Comparison of ENCODE assay signal across 26 cellular contexts in the genomic region with DNA sequence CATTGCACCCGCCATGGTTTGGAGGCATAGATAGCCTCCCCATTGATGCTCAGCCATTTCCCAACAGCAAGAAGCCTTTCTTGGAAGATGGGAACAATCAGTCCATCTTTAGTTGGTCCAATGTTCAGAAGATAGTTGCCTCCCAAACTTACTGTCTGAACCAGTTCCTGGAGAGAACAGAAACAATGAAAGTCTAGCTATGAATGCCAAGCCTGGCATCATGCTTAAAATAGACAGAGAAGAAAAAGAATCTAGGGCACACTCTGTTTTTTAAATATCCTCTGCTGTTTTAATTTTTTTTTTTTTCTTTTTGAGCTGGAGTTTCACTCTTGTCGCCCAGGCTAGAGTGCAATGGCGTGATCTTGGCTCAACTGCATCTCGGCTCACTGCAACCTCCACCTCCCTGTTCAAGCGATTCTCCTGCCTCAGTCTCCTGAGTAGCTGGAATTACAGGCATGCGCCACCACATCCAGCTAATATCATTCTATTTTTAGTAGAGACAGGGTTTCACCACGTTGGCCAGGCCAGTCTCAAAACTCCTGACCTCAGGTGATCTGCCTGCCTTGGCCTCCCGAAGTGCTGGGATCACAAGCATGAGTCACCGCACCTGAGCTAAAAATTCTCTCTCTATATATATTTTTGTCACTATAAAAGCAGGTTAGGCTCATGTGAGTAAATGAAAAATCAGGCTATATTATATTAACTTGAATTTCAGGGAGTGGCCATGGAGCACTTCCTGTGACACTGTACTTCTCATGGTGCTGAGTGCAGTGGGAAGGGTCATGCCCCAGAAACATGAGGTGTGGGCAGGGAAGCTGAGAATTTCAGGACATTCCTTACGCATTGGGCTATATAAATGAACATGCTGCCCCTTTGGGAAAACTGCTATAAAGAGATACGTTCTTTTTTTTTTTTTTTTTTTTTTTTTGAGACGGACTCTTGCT.
"Had no signal": no experiment of that assay in that cellular context is flagged by ENCODE, and none has a peak within 500 bp of the region (broad histone marks: within the 10 kb centered on the region; RNA-seq: fewer than 3 reads in every experiment).

No MANE protein-coding gene starts in this region.

- H3K9me3 ChIP-seq: lower lobe of right lung, tibial artery, upper lobe of right lung had no signal

- DNase-seq: activated CD4-positive, alpha-beta memory T cell treated with anti-CD3 and anti-CD28 coated beads for 36 hours; activated CD4-positive, alpha-beta T cell treated with anti-CD3 and anti-CD28 coated beads for 48 hours; activated CD8-positive, alpha-beta memory T cell treated with anti-CD3 and anti-CD28 coated beads, Interleukin-2, amount 50 U/mL, for 4 hours; activated effector memory CD4-positive, alpha-beta T cell treated with anti-CD3 and anti-CD28 coated beads, Interleukin-2, amount 50 U/mL, for 16 hours; activated naive CD4-positive, alpha-beta T cell treated with anti-CD3 and anti-CD28 coated beads for 36 hours; activated naive CD8-positive, alpha-beta T cell treated with anti-CD3 and anti-CD28 coated beads for 36 hours; activated T-cell treated with anti-CD3 and anti-CD28 coated beads, Interleukin-2, amount 50 U/mL, for 1 hour; brain microvascular endothelial cell; cortex of kidney; foreskin fibroblast; islet precursor cell; left colon; lower lobe of right lung; mesenchymal stem cell; naive thymus-derived CD8-positive, alpha-beta T cell; small intestine; stimulated activated CD4-positive, alpha-beta T cell treated with anti-CD3 and anti-CD28 coated beads, Interleukin-4, amount 100 ng/mL, for 24 hours; stimulated activated naive CD8-positive, alpha-beta T cell treated with anti-CD3 and anti-CD28 coated beads, Interleukin-15, amount 100 ng/mL, for 72 hours; substantia nigra; SW 1271; T-helper 9 cell; tibial artery; upper lobe of right lung had no signal

- H3K27me3 ChIP-seq: brain microvascular endothelial cell, tibial artery, upper lobe of right lung had no signal

- H3K27ac ChIP-seq: brain microvascular endothelial cell, lower lobe of right lung, tibial artery, upper lobe of right lung, VCaP had no signal

- H3K4me3 ChIP-seq: lower lobe of right lung, tibial artery, upper lobe of right lung had no signal

- H3K4me1 ChIP-seq: lower lobe of right lung, tibial artery, upper lobe of right lung had no signal

- ATAC-seq: left colon; lower lobe of right lung; naive thymus-derived CD8-positive, alpha-beta T cell; sciatic nerve; stimulated activated memory B cell treated with anti-CD40 and anti-IgM and Interleukin-4, amounts not matched to agents 10 μg/mL and 1 μg/mL and 100 μg/mL, for 72 hours; stimulated activated naive CD8-positive, alpha-beta T cell treated with anti-CD3 and anti-CD28 coated beads, Interleukin-15, amount 100 ng/mL, for 72 hours; upper lobe of right lung had no signal

- H3K36me3 ChIP-seq: brain microvascular endothelial cell had no signal
